ENCODE assay signal across 8 cellular contexts in genomic region chr19:40818480-40819399, GRCh38. TPM values are rescaled to one million over a fixed set of nuclear protein-coding genes. Genes with fewer than 3 reads are reported as not detected.
A peak's percentile ranks its signal among the peaks of the same experiment; 100 is the strongest.
DNase-seq lines count a peak whose midpoint lies in the region; ATAC-seq and TF ChIP-seq lines count a peak whose summit lies in the region.
"Not testable (repeated sequence)": the region's sequence is repeated elsewhere in the genome, so short reads cannot be mapped to it uniquely, and the experiment has no call there.

No MANE protein-coding gene starts in this region.

- peak; percentile 10 for TF ChIP-seq RAD21 in neural cell (conservative IDR thresholded peaks at IDR 0.05)

- not testable (repeated sequence) for H4K20me1 ChIP-seq in neural cell (ENCODE audit: insufficient read depth)

- H3K79me2 ChIP-seq in neural cell (replicated peaks; ENCODE audit: insufficient read depth, low read length) = not testable (repeated sequence)

- H3K27me3 Mint-ChIP-seq in CD4-positive, alpha-beta T cell = not testable (repeated sequence)

- not testable (repeated sequence) for H2AFZ ChIP-seq in neural cell (ENCODE audit: low read depth, low read length)

- TF ChIP-seq CTCF in CD4-positive, alpha-beta T cell (IDR thresholded peaks at IDR 0.05) = peak; percentile 37
- TF ChIP-seq CTCF in neural cell (IDR thresholded peaks at IDR 0.05; ENCODE audit: poor library complexity, severe bottlenecking) = peak; percentile 67

- H3K4me3 Mint-ChIP-seq in CD4-positive, alpha-beta T cell = peak overlapping the region; percentile 83

- H3K9ac ChIP-seq in neural cell (ENCODE audit: low read length) = peak overlapping the region; percentile 38

- not testable (repeated sequence) for H3K9me2 ChIP-seq in neural cell (ENCODE audit: insufficient read depth, low read length)

- H3K4me1 Mint-ChIP-seq in CD4-positive, alpha-beta T cell (ENCODE audit: low read depth) = peaks cover 25% of the 10 kb centered on the region

- H3K27ac ChIP-seq in CD4-positive, alpha-beta T cell (ENCODE audit: low read depth, low read length); neural cell (ENCODE audit: low read length): not testable (repeated sequence)

- H3K27me3 ChIP-seq in CD4-positive, alpha-beta T cell (ENCODE audit: control insufficient read depth, insufficient read depth, low read length); neural cell (ENCODE audit: insufficient read depth, low read depth, low read length): not testable (repeated sequence)

- not testable (repeated sequence) for H3K9me3 Mint-ChIP-seq in CD4-positive, alpha-beta T cell

- ATAC-seq in CD4-positive, alpha-beta T cell (ENCODE audit: poor library complexity) = peak; percentile 87
- peak; percentile 86 for ATAC-seq in Right ventricle myocardium inferior

- intact Hi-C loops in CD4-positive, alpha-beta T cell (cut with DNase I, micrococcal nuclease) = loop anchor here (1.0 to 5.0 kb wide), 6 partner anchors 40 to 324 kb away; partner anchors contain the start of genes RAB4B (in 2 of the 2), ACTMAP (in 1 of the 2), MIA (in 1 of the 2) and SNRPA (in 1 of the 2)
- intact Hi-C loops in Right ventricle myocardium inferior (cut with DNase I) = loop anchor here (2.0 to 10.0 kb wide), 2 partner anchors 68 to 316 kb away; partner anchors contain the start of genes ACTMAP and SNRPA

- not testable (repeated sequence) for H3K4me2 ChIP-seq in neural cell (ENCODE audit: low read length)

- peak; percentile 51 to 76 (median 70) for DNase-seq in CD4-positive, alpha-beta T cell
- DNase-seq in HCEC 1CT (peak; percentile 31), NCI-H226 (peak; percentile 40), anterior cingulate cortex (lab: John Stamatoyannopoulos, UW) (peak in 38 of 58 donors; percentile 29 to 79 (median 47)), Right ventricle myocardium inferior (ENCODE audit: missing footprints) (peak; percentile 88)
- DNase-seq in activated CD4-positive, CD25-positive, alpha-beta regulatory T cell treated with anti-CD3 and anti-CD28 coated beads, Interleukin-2, amount 50 U/mL, for 72 hours = peak; percentile 62
- DNase-seq in stimulated activated CD8-positive, alpha-beta memory T cell treated with anti-CD3 and anti-CD28 coated beads, Interleukin-15, amount 100 ng/mL, for 1 hour (ENCODE audit: low read depth) = peak; percentile 45

- peak overlapping the region; percentile 52 for H3K4me3 ChIP-seq in neural cell (ENCODE audit: low read length)

- CTCF ChIA-PET in CD4-positive, alpha-beta T cell (lab: Charles Lee) = interaction anchor here (0.7 to 3.2 kb wide), 9 partner anchors 12 to 156 kb away, joined by 3 to 24 read pairs (median 4); partner anchors contain the start of genes COQ8B, EGLN2 and RAB4B

- not testable (repeated sequence) for H3K9me3 ChIP-seq in CD4-positive, alpha-beta T cell (ENCODE audit: control insufficient read depth, low read length); neural cell (ENCODE audit: low read length)

- POLR2A ChIA-PET in CD4-positive, alpha-beta T cell (lab: Charles Lee) = interaction anchor here (1.0 to 2.2 kb wide), 9 partner anchors 12 to 156 kb away, joined by 3 to 13 read pairs (median 5); partner anchors contain the start of genes ACTMAP, EGLN2, RAB4B and SNRPA

- not testable (repeated sequence) for H3K36me3 ChIP-seq in neural cell (ENCODE audit: insufficient read depth, low read length)

- not testable (repeated sequence) for H3F3A ChIP-seq in neural cell (ENCODE audit: insufficient read depth, low read length, poor library complexity, severe bottlenecking)

- H3K27ac Mint-ChIP-seq in CD4-positive, alpha-beta T cell = peak overlapping the region; percentile 71

- H3K36me3 Mint-ChIP-seq in CD4-positive, alpha-beta T cell (ENCODE audit: low read depth) = not testable (repeated sequence)

- not testable (repeated sequence) for TF ChIP-seq EP300 in neural cell (conservative IDR thresholded peaks at IDR 0.05; ENCODE audit: poor library complexity, severe bottlenecking)

TF ChIP-seq in neural cell, 6 proteins besides CTCF, POLR2A, EP300 and RAD21:
- peak; percentile 22 for TF ChIP-seq MXI1 (conservative IDR thresholded peaks at IDR 0.05; ENCODE audit: poor library complexity, severe bottlenecking)

RNA-seq across cellular contexts. Expression of gene EGLN2, which starts 19.7 kb away (rescaled TPM):
- total RNA-seq in CD4-positive, alpha-beta T cell = 100 to 1,000 TPM; 150 to 151 TPM
- total RNA-seq in Right ventricle myocardium inferior = 68.0 TPM
- polyA plus RNA-seq in neural cell = 110 and 112 TPM in 2 replicates
- 112 and 117 TPM in 2 replicates for polyA minus RNA-seq in neural cell

RNA-seq across cellular contexts. Expression of gene CYP2A6, which starts 31.5 kb away (rescaled TPM):
- not detected for total RNA-seq in CD4-positive, alpha-beta T cell
- total RNA-seq in Right ventricle myocardium inferior = not detected
- polyA plus RNA-seq in neural cell = not detected in 2 replicates
- polyA minus RNA-seq in neural cell = not detected in 2 replicates

RNA-seq across cellular contexts. Expression of gene RAB4B, which starts 40.7 kb away (rescaled TPM):
- 10 to 100 TPM; 26.6 to 26.9 TPM for total RNA-seq in CD4-positive, alpha-beta T cell
- total RNA-seq in Right ventricle myocardium inferior = 13.3 TPM
- polyA plus RNA-seq in neural cell = 66.0 and 76.2 TPM in 2 replicates
- polyA minus RNA-seq in neural cell = 25.1 and 29.5 TPM in 2 replicates

RNA-seq across cellular contexts. Expression of gene MIA, which starts 43.4 kb away (rescaled TPM):
- not detected for total RNA-seq in CD4-positive, alpha-beta T cell
- not detected for total RNA-seq in Right ventricle myocardium inferior
- 1.8 and 4.0 TPM in 2 replicates for polyA plus RNA-seq in neural cell
- not detected in 2 replicates for polyA minus RNA-seq in neural cell

Comparison
In these comparisons a context has a peak if more than half of its experiments do, and no peak if none do; other contexts are left out.
1. DNase-seq: peak in every context shown above with its lines; median percentile 88 in Right ventricle myocardium inferior; 70 in CD4-positive, alpha-beta T cell; 62 in activated CD4-positive, CD25-positive, alpha-beta regulatory T cell treated with anti-CD3 and anti-CD28 coated beads, Interleukin-2, amount 50 U/mL, for 72 hours; 47 in anterior cingulate cortex; 45 in stimulated activated CD8-positive, alpha-beta memory T cell treated with anti-CD3 and anti-CD28 coated beads, Interleukin-15, amount 100 ng/mL, for 1 hour; 40 in NCI-H226; 31 in HCEC 1CT.